ENCODE assay signal across 8 cellular contexts in genomic region chr19:58560007-58560887, GRCh38. TPM values are rescaled to one million over a fixed set of nuclear protein-coding genes. Genes with fewer than 3 reads are reported as not detected.
DNase-seq lines count a peak whose midpoint lies in the region; ATAC-seq, FAIRE-seq and TF ChIP-seq lines count a peak whose summit lies in the region.

No MANE protein-coding gene starts in this region.

- peak; percentile 63 for FAIRE-seq in GM12891 (lab: Jason Lieb, UNC)

- TF ChIP-seq CTCF in VCaP (conservative IDR thresholded peaks at IDR 0.05) (no peak), fibroblast of villous mesenchyme (IDR thresholded peaks at IDR 0.05; ENCODE audit: insufficient read depth, low read depth, low read length) (no peak), omental fat pad (IDR thresholded peaks at IDR 0.05) (no peak)

- peak overlapping the region; percentile 100 for H3K27ac ChIP-seq in VCaP

- ATAC-seq in omental fat pad (ENCODE audit: low FRiP score) (no peak), GM21825 (IDR thresholded peaks at IDR 0.05; ENCODE audit: unreplicated experiment) (no peak), GM19324 (IDR thresholded peaks at IDR 0.05; ENCODE audit: low FRiP score, unreplicated experiment) (no peak), HG02870 (IDR thresholded peaks at IDR 0.05; ENCODE audit: unreplicated experiment) (no peak)

- TF ChIP-seq POLR2A in GM12891 (IDR thresholded peaks at IDR 0.05; ENCODE audit: low read depth, low read length), result no peak

- H3K4me3 ChIP-seq in fibroblast of villous mesenchyme (ENCODE audit: low read depth, low read length) (peak overlapping the region; percentile 98), skeletal muscle cell (ENCODE audit: low read depth, low read length) (peak overlapping the region; percentile 58)

- DNase-seq in GM12891 (ENCODE audit: insufficient read length, low spot score), result no peak
- DNase-seq in fibroblast of villous mesenchyme (ENCODE audit: low read depth), result no peak
- no peak for DNase-seq in skeletal muscle cell (ENCODE audit: low read depth)
- DNase-seq in omental fat pad (ENCODE audit: low spot score), result no peak

TF ChIP-seq in GM12891, 5 proteins besides CTCF, POLR2A, EP300 and RAD21:
- TF ChIP-seq SPI1 (IDR thresholded peaks at IDR 0.05; ENCODE audit: low read depth, low read length) (no peak), TAF1 (IDR thresholded peaks at IDR 0.05; ENCODE audit: low read depth, low read length) (no peak), POU2F2 (IDR thresholded peaks at IDR 0.05; ENCODE audit: low read depth, low read length) (no peak), POLR2AphosphoS5 (IDR thresholded peaks at IDR 0.05; ENCODE audit: low read depth, low read length) (no peak), PAX5 (IDR thresholded peaks at IDR 0.05; ENCODE audit: insufficient read depth, low read length, severe bottlenecking) (no peak)
TF ChIP-seq in GM12891: peak in this region for 0.

RNA-seq across cellular contexts. Expression of gene UBE2M, which starts 1.8 kb away (rescaled TPM):
- 61.5 TPM for polyA plus RNA-seq in GM12891 (2012; ENCODE audit: low read depth, missing spikeins)
- total RNA-seq in fibroblast of villous mesenchyme (78.3 and 81.6 TPM in 2 replicates), omental fat pad (10 to 100 TPM; 19.4 to 26.2 (median 23.3) TPM)

RNA-seq across cellular contexts. Expression of gene CHMP2A, which starts 5.3 kb away (rescaled TPM):
- 146 TPM for polyA plus RNA-seq in GM12891 (2012; ENCODE audit: low read depth, missing spikeins)
- total RNA-seq in fibroblast of villous mesenchyme, result 111 and 120 TPM in 2 replicates
- 100 to 1,000 TPM in 2 of 4 donors, 10 to 100 TPM in 2; 87.0 to 115 (median 99.6) TPM for total RNA-seq in omental fat pad

RNA-seq across cellular contexts. Expression of gene MZF1, which starts 12.9 kb away (rescaled TPM):
- polyA plus RNA-seq in GM12891 (2012; ENCODE audit: low read depth, missing spikeins), result 7.4 TPM
- total RNA-seq in fibroblast of villous mesenchyme, result 15.5 and 16.1 TPM in 2 replicates
- 10 to 100 TPM; 15.8 to 32.5 (median 22.1) TPM for total RNA-seq in omental fat pad

RNA-seq across cellular contexts. Expression of gene TRIM28, which starts 16.4 kb away (rescaled TPM):
- polyA plus RNA-seq in GM12891 (2012; ENCODE audit: low read depth, missing spikeins), result 367 TPM
- total RNA-seq in fibroblast of villous mesenchyme (295 and 389 TPM in 2 replicates), omental fat pad (100 to 1,000 TPM; 151 to 238 (median 166) TPM)

RNA-seq across cellular contexts. Expression of gene ZBTB45, which starts 40.6 kb away (rescaled TPM):
- 6.1 TPM for polyA plus RNA-seq in GM12891 (2012; ENCODE audit: low read depth, missing spikeins)
- total RNA-seq in fibroblast of villous mesenchyme (4.7 and 6.1 TPM in 2 replicates), omental fat pad (10 to 100 TPM in 1 of 4 donors, 1 to 10 TPM in 3; 4.6 to 10.2 (median 8.4) TPM)
